21 cellular contexts compared by ENCODE assay signal in the genomic region with DNA sequence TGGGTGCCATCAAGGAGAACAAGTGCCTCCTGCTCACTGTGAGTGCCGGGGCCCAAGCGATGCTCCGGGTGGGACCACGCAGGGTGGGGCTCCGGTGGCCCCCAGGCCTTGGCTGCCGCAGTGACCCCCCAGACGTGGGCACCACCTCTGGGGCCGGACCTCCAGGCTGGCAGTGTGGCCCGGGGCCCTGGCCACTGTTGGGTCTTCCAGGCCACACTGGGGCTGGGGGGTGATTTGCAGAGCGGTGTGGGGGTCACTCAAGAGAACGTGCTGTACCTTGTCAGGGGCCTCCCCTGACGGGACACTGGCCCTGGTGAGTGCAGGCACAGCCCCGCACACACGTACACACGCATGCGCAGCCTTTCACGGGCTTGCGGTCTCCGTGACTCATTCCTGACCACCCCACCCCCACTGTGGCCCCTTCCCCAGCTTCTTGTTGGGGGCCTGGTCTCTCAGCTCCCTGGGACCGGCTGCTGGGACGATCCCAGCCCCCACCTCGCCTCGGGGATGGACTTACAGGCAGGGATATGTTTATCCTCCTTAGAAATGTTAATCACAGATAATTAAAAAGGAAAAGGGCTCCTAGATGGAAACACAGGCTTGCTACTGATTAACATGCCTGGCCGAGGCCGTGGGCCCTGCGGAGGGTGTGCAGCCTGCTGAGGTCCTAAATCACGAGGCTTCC. TPM values are rescaled to one million over a fixed set of nuclear protein-coding genes. Genes with fewer than 3 reads are reported as not detected.
A peak's percentile ranks its signal among the peaks of the same experiment; 100 is the strongest.
DNase-seq lines count a peak whose midpoint lies in the region; ATAC-seq and TF ChIP-seq lines count a peak whose summit lies in the region.
"Had no signal": no experiment of that assay in that cellular context is flagged by ENCODE, and none has a peak within 500 bp of the region (broad histone marks: within the 10 kb centered on the region; RNA-seq: fewer than 3 reads in every experiment).

No MANE protein-coding gene starts in this region.

- CTCF ChIA-PET in Caco-2 (lab: Charles Lee), result no interaction called here

- H3K4me1 Mint-ChIP-seq in Caco-2 (ENCODE audit: low read depth, unreplicated experiment), result no peaks in the 10 kb centered on the region
- H3K4me1 Mint-ChIP-seq in brain, result peaks cover 50% of the 10 kb centered on the region
- peaks cover 26% of the 10 kb centered on the region for H3K4me1 Mint-ChIP-seq in mesothelial cell of epicardium
- H3K4me1 Mint-ChIP-seq: central memory CD8-positive, alpha-beta T cell had no signal

- H3K27ac ChIP-seq in HUES6 (ENCODE audit: low read depth, low read length) (peak overlapping the region; percentile 60), upper lobe of right lung (no peak overlapping the region)
- H3K27ac ChIP-seq: adrenal gland had no signal

- H3K27ac Mint-ChIP-seq in Caco-2 (ENCODE audit: unreplicated experiment) (peak overlapping the region; percentile 42), brain (peak overlapping the region in 4 of 5 experiments; percentile 85 to 95 (median 90)), mesothelial cell of epicardium (peak overlapping the region; percentile 77)

- POLR2A ChIA-PET in Caco-2 (lab: Charles Lee), result interaction anchor here (0.5 kb wide), 1 partner anchor 31 kb away, joined by 3 read pairs; no protein-coding TSS in a partner anchor

- ATAC-seq in GM19452 (IDR thresholded peaks at IDR 0.05; ENCODE audit: unreplicated experiment) (no peak), mucosa of descending colon (no peak), upper lobe of right lung (no peak)
- ATAC-seq: GM12878; naive thymus-derived CD8-positive, alpha-beta T cell had no signal

- no peaks in the 10 kb centered on the region; the same call in 1 of the 2 replicates for H3K36me3 ChIP-seq in Caco-2 (ENCODE audit: control insufficient read depth, insufficient read depth, low read length)
- peaks cover 7% of the 10 kb centered on the region for H3K36me3 ChIP-seq in HUES6 (ENCODE audit: control insufficient read depth, insufficient read depth, low read length)
- H3K36me3 ChIP-seq in mucosa of descending colon (ENCODE audit: low read depth), result no peaks in the 10 kb centered on the region
- H3K36me3 ChIP-seq in upper lobe of right lung, result peaks cover 29% of the 10 kb centered on the region

- H3K36me3 Mint-ChIP-seq in Caco-2 (ENCODE audit: insufficient read depth, unreplicated experiment) (peaks cover 82% of the 10 kb centered on the region), brain (no peaks in the 10 kb centered on the region), mesothelial cell of epicardium (no peaks in the 10 kb centered on the region)
- H3K36me3 Mint-ChIP-seq: naive thymus-derived CD8-positive, alpha-beta T cell had no signal

- no peaks in the 10 kb centered on the region for H3K9me3 Mint-ChIP-seq in Caco-2 (ENCODE audit: unreplicated experiment)
- H3K9me3 Mint-ChIP-seq in brain, result no peaks in the 10 kb centered on the region
- no peaks in the 10 kb centered on the region for H3K9me3 Mint-ChIP-seq in mesothelial cell of epicardium
- H3K9me3 Mint-ChIP-seq: central memory CD8-positive, alpha-beta T cell; naive thymus-derived CD8-positive, alpha-beta T cell had no signal

- no peaks in the 10 kb centered on the region for H3K4me1 ChIP-seq in Caco-2
- peaks cover 33% of the 10 kb centered on the region for H3K4me1 ChIP-seq in HUES6 (ENCODE audit: control insufficient read depth, insufficient read depth, low read length)
- H3K4me1 ChIP-seq in mucosa of descending colon (ENCODE audit: low read depth), result peaks cover 7% of the 10 kb centered on the region
- H3K4me1 ChIP-seq in upper lobe of right lung, result peaks cover 6% of the 10 kb centered on the region

- H3K27me3 ChIP-seq in Caco-2 (replicated peaks; ENCODE audit: control insufficient read depth, insufficient read depth, low read length), result no peaks in the 10 kb centered on the region
- no peaks in the 10 kb centered on the region for H3K27me3 ChIP-seq in HUES6 (ENCODE audit: control insufficient read depth, insufficient read depth, low read length)
- H3K27me3 ChIP-seq in upper lobe of right lung, result no peaks in the 10 kb centered on the region
- H3K27me3 ChIP-seq: adrenal gland; BLaER1 treated with 17β-estradiol and CSF1 and Interleukin-3, amounts not matched to agents 10 nM and 100 nM had no signal

- H3K4me3 Mint-ChIP-seq in Caco-2 (ENCODE audit: unreplicated experiment), result no peak overlapping the region
- H3K4me3 Mint-ChIP-seq in brain, result peak overlapping the region in 1 of 5 experiments; percentile 58
- no peak overlapping the region for H3K4me3 Mint-ChIP-seq in mesothelial cell of epicardium
- H3K4me3 Mint-ChIP-seq: central memory CD8-positive, alpha-beta T cell; naive thymus-derived CD8-positive, alpha-beta T cell had no signal

- peak overlapping the region; percentile 77 for H3K9ac ChIP-seq in HUES6 (ENCODE audit: low read length)

- no peak for TF ChIP-seq CTCF in Caco-2 (IDR thresholded peaks at IDR 0.05; ENCODE audit: insufficient read depth in 1 of 2, low read depth in 1 of 2, low read length in 1 of 2, severe bottlenecking in 1 of 2, unreplicated experiment in 1 of 2)
- no peak for TF ChIP-seq CTCF in brain (conservative IDR thresholded peaks at IDR 0.05)
- no peak for TF ChIP-seq CTCF in mesothelial cell of epicardium (IDR thresholded peaks at IDR 0.05; ENCODE audit: unreplicated experiment)
- TF ChIP-seq CTCF in mucosa of descending colon (IDR thresholded peaks at IDR 0.05), result no peak
- TF ChIP-seq CTCF in upper lobe of right lung (IDR thresholded peaks at IDR 0.05), result no peak

- no peaks in the 10 kb centered on the region for H3K9me3 ChIP-seq in Caco-2
- H3K9me3 ChIP-seq in HUES6 (ENCODE audit: control insufficient read depth, insufficient read depth, low read depth, low read length), result no peaks in the 10 kb centered on the region
- no peaks in the 10 kb centered on the region for H3K9me3 ChIP-seq in mucosa of descending colon
- no peaks in the 10 kb centered on the region for H3K9me3 ChIP-seq in upper lobe of right lung
- H3K9me3 ChIP-seq: adrenal gland; BLaER1 treated with 17β-estradiol and CSF1 and Interleukin-3, amounts not matched to agents 10 nM and 100 nM had no signal

- H3K27me3 Mint-ChIP-seq in Caco-2 (ENCODE audit: insufficient read depth, unreplicated experiment) (no peaks in the 10 kb centered on the region), brain (peaks cover 4% of the 10 kb centered on the region), mesothelial cell of epicardium (ENCODE audit: low read depth) (no peaks in the 10 kb centered on the region)
- H3K27me3 Mint-ChIP-seq: central memory CD8-positive, alpha-beta T cell; naive thymus-derived CD8-positive, alpha-beta T cell had no signal

- no peak for DNase-seq in Caco-2
- DNase-seq in mesothelial cell of epicardium (ENCODE audit: low spot score in 2 of 2, unreplicated experiment in 2 of 2), result no peak
- no peak for DNase-seq in mucosa of descending colon
- DNase-seq in upper lobe of right lung, result no peak
- DNase-seq in NCI-H226, result no peak
- DNase-seq: activated CD4-positive, alpha-beta T cell treated with anti-CD3 and anti-CD28 coated beads for 48 hours; activated gamma-delta T cell; DMS 273 treated with DMSO at 0.1 percent for 48 hours; KBM-7; naive thymus-derived CD8-positive, alpha-beta T cell; NCI-H1048; NCI-H2029 treated with DMSO at 0.1 percent for 48 hours; stimulated activated CD4-positive, alpha-beta T cell treated with anti-CD3 and anti-CD28 coated beads, Interleukin-4, amount 100 ng/mL, for 24 hours; SW 1271 had no signal

- BruUV-seq in Caco-2 (replicated peaks; lab: Mats Ljungman, UMichigan), result no TSS peak

- H3K4me3 ChIP-seq in Caco-2 (ENCODE audit: low read depth, low read length), result no peak overlapping the region
- peak overlapping the region; percentile 49 for H3K4me3 ChIP-seq in HUES6 (ENCODE audit: low read depth, low read length)
- H3K4me3 ChIP-seq in mucosa of descending colon, result no peak overlapping the region
- H3K4me3 ChIP-seq in upper lobe of right lung, result no peak overlapping the region
- H3K4me3 ChIP-seq: adrenal gland; BLaER1 treated with 17β-estradiol and CSF1 and Interleukin-3, amounts not matched to agents 10 nM and 100 nM; GM12878 had no signal

- intact Hi-C loops in Caco-2 (cut with micrococcal nuclease; ENCODE audit: unreplicated experiment), result no loop called here
- intact Hi-C loops in mucosa of descending colon (cut with DNase I, micrococcal nuclease), result no loop called here
- intact Hi-C loops in upper lobe of right lung (cut with DNase I), result no loop called here

RNA-seq across cellular contexts. Expression of a gene that starts 20.2 kb away (rescaled TPM):
- total RNA-seq in Caco-2 (2022) (84.5 and 95.9 TPM in 2 replicates), mesothelial cell of epicardium (94.1 to 98.8 TPM (median 96.6 TPM) in 3 replicates), mucosa of descending colon (10 to 100 TPM in 2 of 3 donors, 1 to 10 TPM in 1; 9.2 to 42.4 (median 24.7) TPM), upper lobe of right lung (167 TPM)
- 23.3 TPM for polyA plus RNA-seq in brain (ENCODE audit: insufficient read depth, low read depth, low replicate concordance)

RNA-seq across cellular contexts. Expression of a gene that starts 20.5 kb away (rescaled TPM):
- total RNA-seq in Caco-2 (2022) (139 and 141 TPM in 2 replicates), mesothelial cell of epicardium (78.7 to 80.2 TPM (median 79.8 TPM) in 3 replicates), mucosa of descending colon (10 to 100 TPM; 67.1 to 86.8 (median 82.1) TPM), upper lobe of right lung (138 TPM)
- 104 TPM for polyA plus RNA-seq in brain (ENCODE audit: insufficient read depth, low read depth, low replicate concordance)

RNA-seq across cellular contexts. Expression of a gene that starts 30.1 kb away (rescaled TPM):
- 268 and 302 TPM in 2 replicates for total RNA-seq in Caco-2 (2022)
- polyA plus RNA-seq in brain (ENCODE audit: insufficient read depth, low read depth, low replicate concordance), result 114 TPM
- total RNA-seq in mesothelial cell of epicardium, result 125 to 142 TPM (median 140 TPM) in 3 replicates
- 100 to 1,000 TPM; 364 to 415 (median 378) TPM for total RNA-seq in mucosa of descending colon
- 486 TPM for total RNA-seq in upper lobe of right lung

RNA-seq across cellular contexts. Expression of a gene that starts 35.1 kb away (rescaled TPM):
- total RNA-seq in Caco-2 (2022) (15.4 and 16.3 TPM in 2 replicates), mesothelial cell of epicardium (9.9 to 10.6 TPM (median 10.0 TPM) in 3 replicates), mucosa of descending colon (100 to 1,000 TPM in 2 of 3 donors, 10 to 100 TPM in 1; 43.5 to 137 (median 129) TPM), upper lobe of right lung (34.3 TPM)
- polyA plus RNA-seq in brain (ENCODE audit: insufficient read depth, low read depth, low replicate concordance), result 3.1 TPM

RNA-seq across cellular contexts. Expression of a gene that starts 44.1 kb away (rescaled TPM):
- total RNA-seq in Caco-2 (2022) (84.7 and 93.6 TPM in 2 replicates), mesothelial cell of epicardium (41.3 to 50.9 TPM (median 50.0 TPM) in 3 replicates), mucosa of descending colon (100 to 1,000 TPM; 138 to 253 (median 167) TPM), upper lobe of right lung (143 TPM)
- 67.9 TPM for polyA plus RNA-seq in brain (ENCODE audit: insufficient read depth, low read depth, low replicate concordance)
